Comparison of ENCODE assay signal across 16 cellular contexts in the genomic region with DNA sequence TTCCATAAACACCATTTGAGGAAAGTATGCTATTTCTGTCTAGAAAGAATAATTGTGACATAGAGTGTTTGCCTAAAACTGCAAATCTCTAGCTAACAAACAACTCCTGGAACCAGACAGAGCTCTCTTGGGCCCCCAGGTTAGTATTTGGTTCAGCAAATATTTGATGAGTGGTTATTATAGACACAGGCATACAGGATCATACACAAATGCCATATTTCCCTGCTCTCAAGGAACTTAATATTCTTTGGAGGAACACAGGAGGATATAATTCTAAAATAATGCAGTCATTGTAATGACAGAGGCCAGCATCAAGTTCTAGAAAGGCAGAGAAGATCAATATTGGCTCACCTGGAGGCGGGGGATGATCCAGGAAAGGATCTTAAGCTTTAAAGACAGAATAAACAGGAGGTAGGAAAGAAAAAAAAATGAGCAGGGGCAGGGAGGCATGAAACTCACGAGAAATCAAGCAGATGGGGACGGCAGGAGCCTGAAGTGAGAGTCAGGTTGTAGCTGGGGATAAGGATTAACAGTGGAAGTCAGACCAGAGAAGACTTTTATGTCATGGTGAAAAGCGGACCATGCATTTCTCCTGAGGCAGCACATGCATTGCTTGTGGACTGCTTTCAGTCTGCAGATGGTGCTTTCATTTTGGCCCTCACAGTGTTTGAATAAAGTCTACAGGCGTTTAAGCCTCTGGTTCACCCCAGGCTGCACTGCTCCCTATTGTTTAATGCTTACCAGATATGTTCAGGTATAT.
A peak's percentile ranks its signal among the peaks of the same experiment; 100 is the strongest.
DNase-seq lines count a peak whose midpoint lies in the region; ATAC-seq and TF ChIP-seq lines count a peak whose summit lies in the region.
"Had no signal": no experiment of that assay in that cellular context is flagged by ENCODE, and none has a peak within 500 bp of the region (broad histone marks: within the 10 kb centered on the region; RNA-seq: fewer than 3 reads in every experiment).

No MANE protein-coding gene starts in this region.

- no peak overlapping the region for H2BK15ac ChIP-seq in H9 (ENCODE audit: low read depth, low read length)

- H4K5ac ChIP-seq in H9 (ENCODE audit: insufficient read length, low read depth, low read length): no peak overlapping the region

- peak; percentile 54 for ATAC-seq in body of pancreas
- no peak for ATAC-seq in heart right ventricle
- ATAC-seq: natural killer cell, Right ventricle myocardium inferior had no signal

- no peak overlapping the region for H2BK20ac ChIP-seq in H9 (ENCODE audit: low read depth, low read length, poor library complexity, severe bottlenecking)

- H2BK5ac ChIP-seq in H9 (ENCODE audit: insufficient read length, low read length): no peak overlapping the region

- peaks cover 4% of the 10 kb centered on the region for H3K27me3 Mint-ChIP-seq in osteocyte (ENCODE audit: unreplicated experiment)
- peaks cover 4% of the 10 kb centered on the region; the same call in 1 of the 2 replicates for H3K27me3 Mint-ChIP-seq in H9 (ENCODE audit: low read depth)
- H3K27me3 Mint-ChIP-seq: activated B cell treated with CpG ODN at 0.5 μM for 24 hours had no signal

- no peak overlapping the region for H3K18ac ChIP-seq in H9 (ENCODE audit: insufficient read length, low read depth, low read length)

- H3T11ph ChIP-seq in H9 (ENCODE audit: low read length): no peak overlapping the region

- no peak overlapping the region for H2AK5ac ChIP-seq in H9 (ENCODE audit: insufficient read length, low read length)

- no peaks in the 10 kb centered on the region for H3K79me2 ChIP-seq in H9 (ENCODE audit: insufficient read depth, low read length)

- WGBS in body of pancreas, 2 donors: 30 to 34% methylated on average over 5 of the region's 5 CpGs
- 77 to 85% methylated on average over 5 of the region's 5 CpGs for WGBS in heart right ventricle, 2 donors
- no CpG with 5 or more reads among the region's 5 CpGs for WGBS in H9 (ENCODE audit: extremely low coverage, insufficient read length, low lambda C conversion rate)

- no peak overlapping the region for H3K9ac ChIP-seq in H9 (ENCODE audit: extremely low read depth, insufficient read length, low read length)
- H3K9ac ChIP-seq: GM23248 had no signal

- H3K4ac ChIP-seq in H9 (ENCODE audit: low read depth, low read length): no peak overlapping the region

- no peaks in the 10 kb centered on the region for H3K9me3 Mint-ChIP-seq in osteocyte (ENCODE audit: unreplicated experiment)
- no peaks in the 10 kb centered on the region; a peak in 1 of 5 replicates for H3K9me3 Mint-ChIP-seq in H9
- H3K9me3 Mint-ChIP-seq: activated B cell treated with CpG ODN at 0.5 μM for 24 hours, natural killer cell had no signal

- H3K4me3 Mint-ChIP-seq in osteocyte (ENCODE audit: unreplicated experiment): no peak overlapping the region
- H3K4me3 Mint-ChIP-seq in H9: no peak overlapping the region
- H3K4me3 Mint-ChIP-seq: activated B cell treated with CpG ODN at 0.5 μM for 24 hours, natural killer cell had no signal

- no peak overlapping the region for H3K27ac Mint-ChIP-seq in osteocyte (ENCODE audit: unreplicated experiment)
- no peak overlapping the region for H3K27ac Mint-ChIP-seq in H9
- H3K27ac Mint-ChIP-seq: activated B cell treated with CpG ODN at 0.5 μM for 24 hours had no signal

- no peak for TF ChIP-seq CTCF in body of pancreas (IDR thresholded peaks at IDR 0.05)
- TF ChIP-seq CTCF in osteocyte (IDR thresholded peaks at IDR 0.05): no peak
- TF ChIP-seq CTCF in heart right ventricle (IDR thresholded peaks at IDR 0.05): no peak
- TF ChIP-seq CTCF in H9 (conservative IDR thresholded peaks at IDR 0.05): no peak

- no peak overlapping the region for H2BK12ac ChIP-seq in H9 (ENCODE audit: insufficient read length, low read depth, low read length)

- DNase-seq in DMS53 treated with DMSO at 0.1 percent for 48 hours (lab: John Stamatoyannopoulos, UW; ENCODE audit: unreplicated experiment) (peak; percentile 84), NCI-H1930 (lab: John Stamatoyannopoulos, UW) (peak; percentile 17 to 57), body of pancreas (peak in 2 of 4 donors; percentile 49 to 63), osteocyte (ENCODE audit: extremely low spot score, unreplicated experiment) (peak; percentile 10), GOT3 (lab: John Stamatoyannopoulos, UW) (no peak), heart right ventricle (no peak), H9 (no peak)
- DNase-seq: activated B cell treated with CpG ODN at 0.5 μM for 24 hours; aorta; GM23248; natural killer cell; NK-92 treated with Interleukin-12 subunit alpha and Interleukin-12 subunit beta, amount 100 ng/mL, for 24 hours; stimulated activated CD4-positive, alpha-beta T cell treated with anti-CD3 and anti-CD28 coated beads, Interleukin-15, amount 100 ng/mL, for 24 hours; T-helper 1 cell had no signal

- no peaks in the 10 kb centered on the region for H3K79me1 ChIP-seq in H9 (ENCODE audit: insufficient read depth, low read depth, low read length, poor library complexity, severe bottlenecking)

- no peak overlapping the region for H2AFZ ChIP-seq in H9 (ENCODE audit: low read length)
- H2AFZ ChIP-seq: GM23248 had no signal

- H4K91ac ChIP-seq in H9 (ENCODE audit: insufficient read length, low read depth, low read length): no peak overlapping the region

- H3K23ac ChIP-seq in H9 (ENCODE audit: insufficient read length, low read depth, low read length): no peak overlapping the region

- H3K4me3 ChIP-seq in body of pancreas (no peak overlapping the region), heart right ventricle (no peak overlapping the region)
- H3K4me3 ChIP-seq: GM23248, lung had no signal

- no peaks in the 10 kb centered on the region for H3K36me3 Mint-ChIP-seq in osteocyte (ENCODE audit: unreplicated experiment)
- H3K36me3 Mint-ChIP-seq in H9 (ENCODE audit: insufficient read depth in 1 of 3, low read depth in 3 of 3): no peaks in the 10 kb centered on the region; a peak in 1 of 7 replicates
- H3K36me3 Mint-ChIP-seq: natural killer cell had no signal

- H3K9me3 ChIP-seq in body of pancreas: no peaks in the 10 kb centered on the region
- no peaks in the 10 kb centered on the region for H3K9me3 ChIP-seq in heart right ventricle
- H3K9me3 ChIP-seq in H9 (ENCODE audit: control insufficient read depth, low read depth, low read length): no peaks in the 10 kb centered on the region

- intact Hi-C loops in body of pancreas (cut with DNase I): no loop called here
- intact Hi-C loops in heart right ventricle (cut with DNase I): no loop called here

- H3K14ac ChIP-seq in H9 (ENCODE audit: insufficient read depth, low read length): no peak overlapping the region

- H4K20me1 ChIP-seq in H9 (ENCODE audit: control insufficient read depth, insufficient read depth, insufficient read length): no peaks in the 10 kb centered on the region

- no peak overlapping the region for H2BK120ac ChIP-seq in H9 (ENCODE audit: low read depth, low read length, poor library complexity, severe bottlenecking)

- H4K8ac ChIP-seq in H9 (replicated peaks; ENCODE audit: insufficient read length, low read depth, low read length): no peak overlapping the region

- TF ChIP-seq POLR2A in body of pancreas (IDR thresholded peaks at IDR 0.05): no peak

- H3K36me3 ChIP-seq in body of pancreas (replicated peaks in 1 of 2; ENCODE audit: insufficient read depth in 1 of 2, low read depth in 2 of 2) (no peaks in the 10 kb centered on the region), heart right ventricle (no peaks in the 10 kb centered on the region)

- peak overlapping the region in 3 of 4 donors; percentile 64 to 86 (median 74) for H3K27ac ChIP-seq in body of pancreas
- H3K27ac ChIP-seq in heart right ventricle: no peak overlapping the region
- no peak overlapping the region for H3K27ac ChIP-seq in H9 (ENCODE audit: insufficient read length, low read depth, low read length)
- H3K27ac ChIP-seq: GM23248 had no signal

- no peaks in the 10 kb centered on the region for H3K27me3 ChIP-seq in body of pancreas
- no peaks in the 10 kb centered on the region for H3K27me3 ChIP-seq in heart right ventricle
- H3K27me3 ChIP-seq in H9 (ENCODE audit: insufficient read depth, low read length): no peaks in the 10 kb centered on the region

- no peak overlapping the region for H3K4me2 ChIP-seq in H9 (ENCODE audit: insufficient read depth, insufficient read length, low read length)

- H3K4me1 ChIP-seq in body of pancreas: peaks cover 49% of the 10 kb centered on the region
- H3K4me1 ChIP-seq in heart right ventricle: peaks cover 0 to 32% (median 0%) of the 10 kb centered on the region in 9 donors
- no peaks in the 10 kb centered on the region for H3K4me1 ChIP-seq in H9 (ENCODE audit: insufficient read depth, low read length)

- peaks cover 2% of the 10 kb centered on the region for H3K4me1 Mint-ChIP-seq in osteocyte (ENCODE audit: unreplicated experiment)
- peaks cover 10 to 17% of the 10 kb centered on the region in 2 experiments for H3K4me1 Mint-ChIP-seq in H9
- H3K4me1 Mint-ChIP-seq: activated B cell treated with CpG ODN at 0.5 μM for 24 hours had no signal

- no peak overlapping the region for H3K56ac ChIP-seq in H9 (ENCODE audit: insufficient read length, low read depth, low read length)

- no peaks in the 10 kb centered on the region for H3K23me2 ChIP-seq in H9 (ENCODE audit: insufficient read length, low read depth, low read length, poor library complexity, severe bottlenecking)

Comparison
In these comparisons a context has a peak if more than half of its experiments do, and no peak if none do; other contexts are left out.
1. DNase-seq: peak in DMS53 treated with DMSO at 0.1 percent for 48 hours (single experiment), NCI-H1930 (2 of 2) and osteocyte (single experiment); none in GOT3 (single experiment), heart right ventricle (0 of 2) and H9 (single experiment).
2. H3K27ac ChIP-seq: peak in body of pancreas (3 of 4); none in heart right ventricle (0 of 10) and H9 (single experiment).